22 cellular contexts compared by ENCODE assay signal in genomic region chr10:131346456-131346855, GRCh38. TPM values are rescaled to one million over a fixed set of nuclear protein-coding genes. Genes with fewer than 3 reads are reported as not detected.
"Had no signal": no experiment of that assay in that cellular context is flagged by ENCODE, and none has a peak within 500 bp of the region (broad histone marks: within the 10 kb centered on the region; RNA-seq: fewer than 3 reads in every experiment).

No MANE protein-coding gene starts in this region.

- DNase-seq: immature natural killer cell; left ventricle myocardium inferior; mesendoderm; naive B cell; natural killer cell; nephron progenitor cell; ovary; right lobe of liver; stimulated activated CD4-positive, alpha-beta T cell treated with anti-CD3 and anti-CD28 coated beads, Interleukin-1b, Interleukin-23, amount 100 ng/mL, for 48 hours; stimulated activated CD4-positive, alpha-beta T cell treated with anti-CD3 and anti-CD28 coated beads, Interleukin-2, amount 100 ng/mL, for 48 hours; stimulated activated CD4-positive, alpha-beta T cell treated with anti-CD3 and anti-CD28 coated beads, Interleukin-4, amount 100 ng/mL, for 4 hours; stimulated activated CD8-positive, alpha-beta memory T cell treated with anti-CD3 and anti-CD28 coated beads, Interleukin-4, amount 100 ng/mL, for 48 hours; stimulated activated naive CD4-positive, alpha-beta T cell treated with Interleukin-2 at 50 U/mL for 16 hours; stimulated activated naive CD8-positive, alpha-beta T cell treated with anti-CD3 and anti-CD28 coated beads, Interleukin-15, amount 100 ng/mL, for 72 hours; substantia nigra; uterus had no signal

- H3K27me3 ChIP-seq: neural progenitor cell, ovary, right atrium auricular region, right lobe of liver, tibial nerve, uterus had no signal

- H3K9ac ChIP-seq: neural progenitor cell had no signal

- H3K36me3 ChIP-seq: left ventricle myocardium inferior, neural progenitor cell, ovary, right atrium auricular region, right lobe of liver, tibial nerve, uterus had no signal

- ATAC-seq: natural killer cell; right lobe of liver; stimulated activated memory B cell treated with anti-CD40 and anti-IgM and Interleukin-4, amounts not matched to agents 10 μg/mL and 1 μg/mL and 100 μg/mL, for 72 hours; stimulated activated naive CD8-positive, alpha-beta T cell treated with anti-CD3 and anti-CD28 coated beads, Interleukin-15, amount 100 ng/mL, for 72 hours had no signal

- H3K27ac ChIP-seq: left ventricle myocardium inferior, neural progenitor cell, ovary, right atrium auricular region, right lobe of liver, tibial nerve, uterus had no signal

- H3K4me1 ChIP-seq: left ventricle myocardium inferior, neural progenitor cell, right atrium auricular region, right lobe of liver, tibial nerve, uterus had no signal

- H3K4me2 ChIP-seq: neural progenitor cell, smooth muscle cell had no signal

- H3K4me3 ChIP-seq: left ventricle myocardium inferior, lung, neural progenitor cell, ovary, right atrium auricular region, right lobe of liver, smooth muscle cell, tibial nerve, uterus had no signal

- H2AFZ ChIP-seq: neural progenitor cell had no signal

- H3K9me3 ChIP-seq: left ventricle myocardium inferior, ovary, right atrium auricular region, right lobe of liver, tibial nerve, uterus had no signal

RNA-seq across cellular contexts. Expression of gene TCERG1L, which starts 34.9 kb away (rescaled TPM):
- polyA plus RNA-seq: immature natural killer cell, smooth muscle cell had no signal
